In the genomic region with DNA sequence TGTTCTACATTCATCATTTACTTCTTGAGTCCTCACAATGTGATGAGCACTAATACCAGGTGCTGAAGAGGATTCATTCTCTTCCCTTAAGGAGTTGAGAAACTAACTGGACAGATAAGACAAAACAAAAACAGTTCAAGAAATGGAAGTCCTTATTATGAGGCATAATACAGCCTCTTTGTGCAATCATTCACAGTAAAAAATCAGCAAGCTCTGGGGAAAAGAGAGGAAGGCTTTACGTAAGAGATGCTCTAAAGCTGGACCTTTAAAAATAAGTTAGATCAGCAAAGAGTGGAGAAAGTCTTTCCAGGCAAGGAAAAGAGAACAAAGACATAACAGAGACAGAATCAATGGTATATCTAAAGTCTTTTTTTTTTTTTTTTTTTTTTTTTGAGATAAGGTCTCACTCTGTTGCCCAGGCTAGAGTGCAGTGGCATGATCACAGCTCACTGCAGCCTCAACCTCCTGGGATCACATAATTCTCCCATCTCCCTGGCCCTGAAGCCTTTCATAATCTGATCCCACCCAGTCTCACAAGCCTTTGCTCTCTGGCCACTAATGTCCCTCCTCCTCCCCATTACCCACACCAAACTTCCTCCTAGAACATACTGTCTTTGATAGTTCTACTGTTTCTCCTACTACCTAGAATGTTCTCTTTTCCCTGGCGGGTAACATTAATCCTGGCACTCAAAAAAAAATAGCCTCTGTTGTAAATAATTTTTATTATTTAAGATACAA, we compare ENCODE assay signal across 17 cellular contexts. TPM values are rescaled to one million over a fixed set of nuclear protein-coding genes. Genes with fewer than 3 reads are reported as not detected.
DNase-seq lines count a peak whose midpoint lies in the region; ATAC-seq and TF ChIP-seq lines count a peak whose summit lies in the region.
"Had no signal": no experiment of that assay in that cellular context is flagged by ENCODE, and none has a peak within 500 bp of the region (broad histone marks: within the 10 kb centered on the region; RNA-seq: fewer than 3 reads in every experiment).

No MANE protein-coding gene starts in this region.

- H3K56ac ChIP-seq in mesendoderm (ENCODE audit: low read length): no peak overlapping the region

- peaks cover 0 to 2% (median 0%) of the 10 kb centered on the region in 3 donors for H3K27me3 Mint-ChIP-seq in CD14-positive monocyte (ENCODE audit: low read depth in 3 of 3)
- peaks cover 2% of the 10 kb centered on the region for H3K27me3 Mint-ChIP-seq in IgD-negative memory B cell
- H3K27me3 Mint-ChIP-seq in activated B cell treated with CpG ODN at 0.5 μM for 24 hours: no peaks in the 10 kb centered on the region
- H3K27me3 Mint-ChIP-seq: activated naive CD8-positive, alpha-beta T cell treated with anti-CD3 and anti-CD28 coated beads, Interleukin-2, amount 10 ng/mL, durations not matched to agents 7 days and 5 days had no signal

- H3K4me1 Mint-ChIP-seq in CD14-positive monocyte (peaks cover 33% of the 10 kb centered on the region), IgD-negative memory B cell (peaks cover 57 to 64% (median 61%) of the 10 kb centered on the region in 3 donors), activated B cell treated with CpG ODN at 0.5 μM for 24 hours (peaks cover 72% of the 10 kb centered on the region)

- H3K18ac ChIP-seq in mesendoderm (ENCODE audit: low read length): no peak overlapping the region

- no peak overlapping the region for H4K5ac ChIP-seq in mesendoderm (ENCODE audit: low read length)

- H3K23ac ChIP-seq in mesendoderm (ENCODE audit: low read length): no peak overlapping the region

- no peak overlapping the region for H3K4ac ChIP-seq in mesendoderm (ENCODE audit: low read depth, low read length)

- WGBS in mesendoderm (ENCODE audit: extremely low coverage, insufficient coverage, low lambda C conversion rate): no CpG with 5 or more reads among the region's 2 CpGs

- H3K9me3 ChIP-seq in left lung: no peaks in the 10 kb centered on the region
- H3K9me3 ChIP-seq: ovary, testis had no signal

- no peak overlapping the region for H2BK5ac ChIP-seq in mesendoderm (ENCODE audit: low read length)

- H2BK15ac ChIP-seq in mesendoderm (replicated peaks; ENCODE audit: low read depth): no peak overlapping the region

- H3K27me3 ChIP-seq in left lung (no peaks in the 10 kb centered on the region), mesendoderm (ENCODE audit: insufficient read depth, low read length, poor library complexity) (no peaks in the 10 kb centered on the region)
- H3K27me3 ChIP-seq: ovary, testis had no signal

- H3K36me3 ChIP-seq in left lung (no peaks in the 10 kb centered on the region), mesendoderm (ENCODE audit: control insufficient read depth, insufficient read depth, low read length) (no peaks in the 10 kb centered on the region)
- H3K36me3 ChIP-seq: ovary had no signal

- H3K9ac ChIP-seq in mesendoderm (ENCODE audit: low read length): no peak overlapping the region

- H3K79me1 ChIP-seq in mesendoderm (ENCODE audit: low read length): peaks cover 4% of the 10 kb centered on the region

- TF ChIP-seq CTCF in CD14-positive monocyte (IDR thresholded peaks at IDR 0.05) (no peak), activated B cell treated with CpG ODN at 0.5 μM for 24 hours (IDR thresholded peaks at IDR 0.05) (no peak), left lung (IDR thresholded peaks at IDR 0.05) (no peak)

- intact Hi-C loops in CD14-positive monocyte (cut with micrococcal nuclease): no loop called here
- intact Hi-C loops in activated B cell treated with CpG ODN at 0.5 μM for 24 hours (cut with micrococcal nuclease): no loop called here
- intact Hi-C loops in left lung (cut with DNase I): no loop called here

- H3K4me1 ChIP-seq in left lung (peaks cover 0 to 54% of the 10 kb centered on the region in 2 donors), mesendoderm (ENCODE audit: control insufficient read depth, low read depth, low read length) (peaks cover 2% of the 10 kb centered on the region)

- peaks cover 4 to 10% of the 10 kb centered on the region in 2 donors for H3K36me3 Mint-ChIP-seq in CD14-positive monocyte
- H3K36me3 Mint-ChIP-seq in IgD-negative memory B cell: peaks cover 3% of the 10 kb centered on the region
- peaks cover 1% of the 10 kb centered on the region for H3K36me3 Mint-ChIP-seq in activated B cell treated with CpG ODN at 0.5 μM for 24 hours (ENCODE audit: low read depth)

- no peak overlapping the region for H3K4me3 Mint-ChIP-seq in CD14-positive monocyte
- H3K4me3 Mint-ChIP-seq in IgD-negative memory B cell: peak overlapping the region; percentile 6 to 46 (median 14)
- peak overlapping the region; percentile 30 for H3K4me3 Mint-ChIP-seq in activated B cell treated with CpG ODN at 0.5 μM for 24 hours
- H3K4me3 Mint-ChIP-seq: activated naive CD8-positive, alpha-beta T cell treated with anti-CD3 and anti-CD28 coated beads, Interleukin-2, amount 10 ng/mL, durations not matched to agents 7 days and 5 days had no signal

- POLR2A ChIA-PET in activated B cell treated with CpG ODN at 0.5 μM for 24 hours (lab: Charles Lee): interaction anchor here (0.6 to 4.9 kb wide), 5 partner anchors 22 to 346 kb away, joined by 3 to 41 read pairs (median 3); partner anchors contain the start of gene MRTFA

- H2BK120ac ChIP-seq in mesendoderm (ENCODE audit: low read depth, low read length): no peak overlapping the region

- H3K79me2 ChIP-seq in mesendoderm (ENCODE audit: control insufficient read depth, insufficient read depth, low read length): peaks cover 13% of the 10 kb centered on the region

- H2AK5ac ChIP-seq in mesendoderm (ENCODE audit: low read length): no peak overlapping the region

- H3K4me2 ChIP-seq in mesendoderm (ENCODE audit: low read length): no peak overlapping the region

- H3K9me3 Mint-ChIP-seq in CD14-positive monocyte: no peaks in the 10 kb centered on the region
- H3K9me3 Mint-ChIP-seq in IgD-negative memory B cell: no peaks in the 10 kb centered on the region
- H3K9me3 Mint-ChIP-seq in activated B cell treated with CpG ODN at 0.5 μM for 24 hours: no peaks in the 10 kb centered on the region
- H3K9me3 Mint-ChIP-seq: activated naive CD8-positive, alpha-beta T cell treated with anti-CD3 and anti-CD28 coated beads, Interleukin-2, amount 10 ng/mL, durations not matched to agents 7 days and 5 days had no signal

- ATAC-seq in activated B cell treated with CpG ODN at 0.5 μM for 24 hours (ENCODE audit: low read depth) (no peak), left lung (peak; percentile 27), GM18907 (IDR thresholded peaks at IDR 0.05; ENCODE audit: unreplicated experiment) (no peak), GM21717 (IDR thresholded peaks at IDR 0.05; ENCODE audit: unreplicated experiment) (no peak)
- ATAC-seq: left colon had no signal

- H3K27ac Mint-ChIP-seq in CD14-positive monocyte (peak overlapping the region in 4 of 7 donors; percentile 20 to 79 (median 41)), IgD-negative memory B cell (peak overlapping the region in 2 of 3 donors; percentile 4 to 59), activated B cell treated with CpG ODN at 0.5 μM for 24 hours (peak overlapping the region; percentile 96)
- H3K27ac Mint-ChIP-seq: activated naive CD8-positive, alpha-beta T cell treated with anti-CD3 and anti-CD28 coated beads, Interleukin-2, amount 10 ng/mL, durations not matched to agents 7 days and 5 days had no signal

- CTCF ChIA-PET in activated B cell treated with CpG ODN at 0.5 μM for 24 hours (lab: Charles Lee): interaction anchor here (1.2 kb wide), 1 partner anchor 159 kb away, joined by 3 read pairs; no protein-coding TSS in a partner anchor

- DNase-seq in CD14-positive monocyte (ENCODE audit: low spot score) (no peak), activated B cell treated with CpG ODN at 0.5 μM for 24 hours (no peak), left lung (no peak), mesendoderm (no peak)
- DNase-seq: activated CD4-positive, alpha-beta T cell treated with anti-CD3 and anti-CD28 coated beads, Interleukin-2, amount 50 U/mL, for 48 hours; activated naive CD8-positive, alpha-beta T cell treated with anti-CD3 and anti-CD28 coated beads, Interleukin-2, amount 10 ng/mL, durations not matched to agents 7 days and 5 days; activated T-cell treated with anti-CD3 and anti-CD28 coated beads, Interleukin-2, amount 50 U/mL, for 1 hour; effector memory CD4-positive, alpha-beta T cell; left colon; NCI-H1092 treated with DMSO at 0.1 percent for 48 hours; NCI-H2171 treated with DMSO at 0.1 percent for 48 hours; ovary; stimulated activated CD4-positive, alpha-beta T cell treated with anti-CD3 and anti-CD28 coated beads, Interleukin-4, amount 100 ng/mL, for 1 hour; testis had no signal

- H4K8ac ChIP-seq in mesendoderm (ENCODE audit: low read depth, low read length): no peak overlapping the region

- no peak overlapping the region for H3K27ac ChIP-seq in left lung
- no peak overlapping the region for H3K27ac ChIP-seq in mesendoderm (ENCODE audit: low read depth, low read length)
- H3K27ac ChIP-seq: ovary had no signal

- no peak overlapping the region for H3K4me3 ChIP-seq in left lung
- H3K4me3 ChIP-seq in mesendoderm (ENCODE audit: low read length): no peak overlapping the region
- H3K4me3 ChIP-seq: ovary, testis had no signal

RNA-seq across cellular contexts. Expression of gene MRTFA, which starts 40.9 kb away (rescaled TPM):
- polyA plus RNA-seq in CD14-positive monocyte: 10 to 100 TPM; 14.1 to 18.9 TPM
- 17.2 TPM for polyA plus RNA-seq in IgD-negative memory B cell
- 99.4 and 115 TPM in 2 replicates for total RNA-seq in activated B cell treated with CpG ODN at 0.5 μM for 24 hours
- total RNA-seq in left lung: 10 to 100 TPM; 56.1 to 58.0 TPM
- 12.2 TPM for polyA plus RNA-seq in mesendoderm (2013, experiment 1 of 2)
- polyA plus RNA-seq in mesendoderm (2013, experiment 2 of 2): 11.8 TPM

Comparison
In these comparisons a context has a peak if more than half of its experiments do, and no peak if none do; other contexts are left out.
1. H3K27ac Mint-ChIP-seq: peak in every context shown above with its lines; median percentile 96 in activated B cell treated with CpG ODN at 0.5 μM for 24 hours; 41 in CD14-positive monocyte; 32 in IgD-negative memory B cell.
2. H3K4me3 Mint-ChIP-seq: peak in IgD-negative memory B cell (4 of 4) and activated B cell treated with CpG ODN at 0.5 μM for 24 hours (single experiment); none in CD14-positive monocyte (0 of 2).